12 cellular contexts compared by ENCODE assay signal in genomic region chr9:137268538-137269201, GRCh38. TPM values are rescaled to one million over a fixed set of nuclear protein-coding genes. Genes with fewer than 3 reads are reported as not detected.
DNase-seq lines count a peak whose midpoint lies in the region; ATAC-seq and TF ChIP-seq lines count a peak whose summit lies in the region.
"Had no signal": no experiment of that assay in that cellular context is flagged by ENCODE, and none has a peak within 500 bp of the region (broad histone marks: within the 10 kb centered on the region; RNA-seq: fewer than 3 reads in every experiment).

No MANE protein-coding gene starts in this region.

- H3K9me3 ChIP-seq in lung (ENCODE audit: control insufficient read depth in 2 of 2, insufficient read depth in 1 of 2, low read length in 1 of 2) (no peaks in the 10 kb centered on the region), upper lobe of left lung (no peaks in the 10 kb centered on the region)

- peaks cover 4 to 14% of the 10 kb centered on the region in 2 donors for H3K4me1 ChIP-seq in lung (ENCODE audit: control insufficient read depth in 2 of 2, insufficient read depth in 2 of 2, low read length in 2 of 2)
- peaks cover 39 to 67% (median 42%) of the 10 kb centered on the region in 4 donors for H3K4me1 ChIP-seq in upper lobe of left lung

- H3K4me1 Mint-ChIP-seq in activated CD8-positive, alpha-beta memory T cell treated with anti-CD3 and anti-CD28 coated beads, Interleukin-2, amount 10 ng/mL, durations not matched to agents 7 days and 5 days = peaks cover 22% of the 10 kb centered on the region

- no peaks in the 10 kb centered on the region for H3K27me3 Mint-ChIP-seq in activated CD8-positive, alpha-beta memory T cell treated with anti-CD3 and anti-CD28 coated beads, Interleukin-2, amount 10 ng/mL, durations not matched to agents 7 days and 5 days

- in situ Hi-C loops in brain microvascular endothelial cell (cut with HindIII; ENCODE audit: low pct_ligation_motif_present, low sequenced_read_pairs) = no loop called here

- no peak overlapping the region for H3K4me3 ChIP-seq in brain microvascular endothelial cell (ENCODE audit: low read depth, low read length)
- no peak overlapping the region for H3K4me3 ChIP-seq in lung
- peak overlapping the region in 3 of 4 donors; percentile 2 to 31 (median 26) for H3K4me3 ChIP-seq in upper lobe of left lung
- H3K4me3 ChIP-seq: PC-9 had no signal

- TF ChIP-seq CTCF in brain microvascular endothelial cell (IDR thresholded peaks at IDR 0.05; ENCODE audit: low read depth, low read length, missing control alignments) (no peak), lung (IDR thresholded peaks at IDR 0.05; ENCODE audit: control extremely low read depth, extremely low read depth) (no peak), upper lobe of left lung (IDR thresholded peaks at IDR 0.05) (no peak)

- CTCF ChIA-PET in activated CD8-positive, alpha-beta memory T cell treated with anti-CD3 and anti-CD28 coated beads, Interleukin-2, amount 10 ng/mL, durations not matched to agents 7 days and 5 days (lab: Charles Lee) = interaction anchor here (1.0 kb wide), 1 partner anchor 163 kb away, joined by 3 read pairs; no protein-coding TSS in a partner anchor

- no peak for TF ChIP-seq POLR2A in upper lobe of left lung (IDR thresholded peaks at IDR 0.05)

- peaks cover 63% of the 10 kb centered on the region for H3K36me3 ChIP-seq in brain microvascular endothelial cell (replicated peaks)
- peaks cover 17 to 47% of the 10 kb centered on the region in 2 donors for H3K36me3 ChIP-seq in lung (ENCODE audit: control insufficient read depth in 2 of 2, insufficient read depth in 2 of 2, low read length in 2 of 2)
- H3K36me3 ChIP-seq in upper lobe of left lung = peaks cover 15 to 74% (median 44%) of the 10 kb centered on the region in 4 donors

- 49 to 66% methylated on average over 19 of the region's 19 CpGs for WGBS in lung, 2 donors
- WGBS in upper lobe of left lung, 2 donors = 47 to 69% methylated on average over 12 to 19 of the region's 19 CpGs

- H3K4me3 Mint-ChIP-seq in activated CD8-positive, alpha-beta memory T cell treated with anti-CD3 and anti-CD28 coated beads, Interleukin-2, amount 10 ng/mL, durations not matched to agents 7 days and 5 days = no peak overlapping the region

- peak overlapping the region; percentile 0 for H3K27ac Mint-ChIP-seq in activated CD8-positive, alpha-beta memory T cell treated with anti-CD3 and anti-CD28 coated beads, Interleukin-2, amount 10 ng/mL, durations not matched to agents 7 days and 5 days

- H3K9me3 Mint-ChIP-seq in activated CD8-positive, alpha-beta memory T cell treated with anti-CD3 and anti-CD28 coated beads, Interleukin-2, amount 10 ng/mL, durations not matched to agents 7 days and 5 days (ENCODE audit: low read depth) = no peaks in the 10 kb centered on the region

- H3K27ac ChIP-seq in brain microvascular endothelial cell (peak overlapping the region; percentile 50), lung (ENCODE audit: low read depth in 1 of 2, low read length in 1 of 2) (peak overlapping the region; percentile 64 to 94), upper lobe of left lung (peak overlapping the region; percentile 70 to 85 (median 82))

- H3K27me3 ChIP-seq in brain microvascular endothelial cell (replicated peaks) (no peaks in the 10 kb centered on the region), lung (ENCODE audit: control insufficient read depth, insufficient read depth) (no peaks in the 10 kb centered on the region), upper lobe of left lung (no peaks in the 10 kb centered on the region)

- peaks cover 21% of the 10 kb centered on the region for H3K36me3 Mint-ChIP-seq in activated CD8-positive, alpha-beta memory T cell treated with anti-CD3 and anti-CD28 coated beads, Interleukin-2, amount 10 ng/mL, durations not matched to agents 7 days and 5 days

- TF ChIP-seq EP300 in upper lobe of left lung (IDR thresholded peaks at IDR 0.05) = no peak

- DNase-seq in activated CD8-positive, alpha-beta memory T cell treated with anti-CD3 and anti-CD28 coated beads, Interleukin-2, amount 10 ng/mL, durations not matched to agents 7 days and 5 days = no peak
- no peak for DNase-seq in activated CD8-positive, alpha-beta memory T cell treated with anti-CD3 and anti-CD28 coated beads, Interleukin-2, amount 50 U/mL, for 48 hours
- DNase-seq in brain microvascular endothelial cell (peak; percentile 31), lung (ENCODE audit: low spot score) (no peak), upper lobe of left lung (no peak), dedifferentiated amniotic fluid mesenchymal stem cell (ENCODE audit: extremely low spot score) (no peak), HT-29 (ENCODE audit: low spot score) (no peak)
- DNase-seq: ACHN; effector CD4-positive, alpha-beta T cell; NCI-H1694; PC-9 had no signal

- no peak for ATAC-seq in activated CD8-positive, alpha-beta memory T cell treated with anti-CD3 and anti-CD28 coated beads, Interleukin-2, amount 10 ng/mL, durations not matched to agents 7 days and 5 days
- ATAC-seq in lung (ENCODE audit: insufficient read depth, low FRiP score) (no peak), upper lobe of left lung (ENCODE audit: low FRiP score in 2 of 2) (no peak), GM18909 (IDR thresholded peaks at IDR 0.05; ENCODE audit: poor library complexity, unreplicated experiment) (no peak)

RNA-seq across cellular contexts. Expression of gene TOR4A, which starts 8.9 kb away (rescaled TPM):
- 10 to 100 TPM; 10.9 to 13.3 TPM for total RNA-seq in activated CD8-positive, alpha-beta memory T cell treated with anti-CD3 and anti-CD28 coated beads, Interleukin-2, amount 10 ng/mL, durations not matched to agents 7 days and 5 days
- total RNA-seq in lung = 10 to 100 TPM; 12.1 to 42.5 TPM
- 10 to 100 TPM in 1 of 2 donors, 1 to 10 TPM in 1; 9.6 to 29.2 TPM for polyA plus RNA-seq in lung
- total RNA-seq in upper lobe of left lung = 10 to 100 TPM; 31.5 to 62.6 (median 39.2) TPM
- 210 and 226 TPM in 2 replicates for total RNA-seq in HT-29 (2014; rRNA removed; shearing (Covaris generic))

RNA-seq across cellular contexts. Expression of gene NELFB, which starts 13.5 kb away (rescaled TPM):
- 10 to 100 TPM; 70.8 to 75.3 TPM for total RNA-seq in activated CD8-positive, alpha-beta memory T cell treated with anti-CD3 and anti-CD28 coated beads, Interleukin-2, amount 10 ng/mL, durations not matched to agents 7 days and 5 days
- total RNA-seq in lung (10 to 100 TPM; 30.4 to 56.2 TPM), upper lobe of left lung (10 to 100 TPM; 31.8 to 55.6 (median 49.8) TPM)
- 10 to 100 TPM; 37.3 to 51.1 TPM for polyA plus RNA-seq in lung
- total RNA-seq in HT-29 (2014; rRNA removed; shearing (Covaris generic)) = 111 and 115 TPM in 2 replicates

RNA-seq across cellular contexts. Expression of gene STPG3, which starts 17.6 kb away (rescaled TPM):
- total RNA-seq in activated CD8-positive, alpha-beta memory T cell treated with anti-CD3 and anti-CD28 coated beads, Interleukin-2, amount 10 ng/mL, durations not matched to agents 7 days and 5 days = not detected
- total RNA-seq in lung (not detected), upper lobe of left lung (under 1 TPM in 1 of 6 donors, not detected in 5; 0.23 TPM)
- polyA plus RNA-seq in lung = under 1 TPM in 1 of 2 donors, not detected in 1; 0.18 TPM
- total RNA-seq in HT-29 (2014; rRNA removed; shearing (Covaris generic)) = not detected in 2 replicates

RNA-seq across cellular contexts. Expression of gene TUBB4B, which starts 27.6 kb away (rescaled TPM):
- total RNA-seq in activated CD8-positive, alpha-beta memory T cell treated with anti-CD3 and anti-CD28 coated beads, Interleukin-2, amount 10 ng/mL, durations not matched to agents 7 days and 5 days = 100 to 1,000 TPM; 353 to 375 TPM
- total RNA-seq in lung (100 to 1,000 TPM; 163 to 505 TPM), upper lobe of left lung (100 to 1,000 TPM; 120 to 539 (median 227) TPM)
- polyA plus RNA-seq in lung = 100 to 1,000 TPM; 326 to 338 TPM
- 607 and 627 TPM in 2 replicates for total RNA-seq in HT-29 (2014; rRNA removed; shearing (Covaris generic))

RNA-seq across cellular contexts. Expression of gene NRARP, which starts 33.4 kb away (rescaled TPM):
- 1 to 10 TPM; 1.6 to 4.5 TPM for total RNA-seq in activated CD8-positive, alpha-beta memory T cell treated with anti-CD3 and anti-CD28 coated beads, Interleukin-2, amount 10 ng/mL, durations not matched to agents 7 days and 5 days
- total RNA-seq in lung (10 to 100 TPM in 1 of 2 donors, 1 to 10 TPM in 1; 5.2 to 10.8 TPM), upper lobe of left lung (10 to 100 TPM in 3 of 6 donors, 1 to 10 TPM in 3; 3.1 to 26.9 (median 9.5) TPM)
- 1 to 10 TPM; 2.1 to 6.4 TPM for polyA plus RNA-seq in lung
- 107 and 116 TPM in 2 replicates for total RNA-seq in HT-29 (2014; rRNA removed; shearing (Covaris generic))

Comparison
In these comparisons a context has a peak if more than half of its experiments do, and no peak if none do; other contexts are left out.
1. H3K4me3 ChIP-seq: peak in upper lobe of left lung (3 of 4); none in brain microvascular endothelial cell (single experiment) and lung (single experiment).
2. Peak in every context shown above with its lines, with median percentiles within 50 percentile points of each other: H3K27ac ChIP-seq.